ENCODE assay signal across 9 cellular contexts in the genomic region with DNA sequence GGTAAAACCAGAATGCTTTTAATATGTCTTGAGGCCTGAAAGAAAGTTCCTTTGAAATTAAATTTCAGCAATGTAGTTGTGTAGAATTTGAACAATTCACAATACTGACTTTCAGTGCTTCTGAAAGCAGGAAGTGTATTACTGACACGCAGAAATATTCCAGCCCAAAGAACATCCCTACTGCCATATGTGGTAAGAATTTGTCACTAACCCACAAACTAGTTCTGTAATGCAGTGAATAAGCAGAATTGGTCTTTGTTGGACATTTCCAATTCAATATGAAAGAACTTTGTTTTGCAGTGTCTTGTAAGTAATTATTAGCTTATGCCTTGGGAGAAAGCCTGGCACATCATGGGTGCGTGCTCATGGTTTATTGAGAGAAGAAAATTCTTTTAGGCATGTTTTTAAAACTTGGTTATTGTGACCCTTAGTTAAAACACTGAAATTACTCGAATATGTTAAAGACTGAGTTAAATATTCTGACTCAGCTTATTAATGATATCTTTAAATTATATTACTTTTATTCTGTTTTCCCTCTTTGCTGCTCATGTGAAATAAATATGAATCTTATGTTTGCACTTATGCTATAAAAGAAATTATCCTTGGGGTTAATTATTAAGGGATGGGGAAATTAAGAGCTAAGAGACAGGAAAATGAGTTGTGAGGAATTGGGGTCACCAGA. TPM values are rescaled to one million over a fixed set of nuclear protein-coding genes. Genes with fewer than 3 reads are reported as not detected.
A peak's percentile ranks its signal among the peaks of the same experiment; 100 is the strongest.
DNase-seq lines count a peak whose midpoint lies in the region; ATAC-seq and TF ChIP-seq lines count a peak whose summit lies in the region.
"Had no signal": no experiment of that assay in that cellular context is flagged by ENCODE, and none has a peak within 500 bp of the region (broad histone marks: within the 10 kb centered on the region; RNA-seq: fewer than 3 reads in every experiment).

No MANE protein-coding gene starts in this region.

- DNase-seq in activated naive CD8-positive, alpha-beta T cell treated with anti-CD3 and anti-CD28 coated beads, Interleukin-2, amount 50 U/mL, for 24 hours: no peak
- DNase-seq in activated naive CD8-positive, alpha-beta T cell treated with anti-CD3 and anti-CD28 coated beads for 36 hours: no peak
- DNase-seq in RWPE2 (ENCODE audit: low spot score) (no peak), globus pallidus (ENCODE audit: low spot score) (peak; percentile 78), suprapubic skin (ENCODE audit: low spot score in 2 of 2) (no peak), T-cell (no peak)

- H3K4me3 Mint-ChIP-seq in activated naive CD8-positive, alpha-beta T cell treated with anti-CD3 and anti-CD28 coated beads, Interleukin-2, amount 50 U/mL, for 24 hours: no peak overlapping the region
- H3K4me3 Mint-ChIP-seq in activated naive CD8-positive, alpha-beta T cell treated with anti-CD3 and anti-CD28 coated beads for 36 hours: no peak overlapping the region
- no peak overlapping the region for H3K4me3 Mint-ChIP-seq in T-cell

- H3K9me3 Mint-ChIP-seq in activated naive CD8-positive, alpha-beta T cell treated with anti-CD3 and anti-CD28 coated beads, Interleukin-2, amount 50 U/mL, for 24 hours: no peaks in the 10 kb centered on the region
- no peaks in the 10 kb centered on the region for H3K9me3 Mint-ChIP-seq in activated naive CD8-positive, alpha-beta T cell treated with anti-CD3 and anti-CD28 coated beads for 36 hours
- no peaks in the 10 kb centered on the region for H3K9me3 Mint-ChIP-seq in T-cell

- no peak for TF ChIP-seq POLR2A in suprapubic skin (IDR thresholded peaks at IDR 0.05)

- POLR2A ChIA-PET in T-cell (lab: Charles Lee): interaction anchor here in 1 of 2 donors (0.8 kb wide), 1 partner anchor 22 kb away, joined by 3 read pairs; no protein-coding TSS in a partner anchor

- no peaks in the 10 kb centered on the region for H3K9me3 ChIP-seq in RWPE2 (ENCODE audit: severe bottlenecking)
- H3K9me3 ChIP-seq in suprapubic skin: no peaks in the 10 kb centered on the region

- H3K27ac Mint-ChIP-seq in activated naive CD8-positive, alpha-beta T cell treated with anti-CD3 and anti-CD28 coated beads, Interleukin-2, amount 50 U/mL, for 24 hours: no peak overlapping the region
- H3K27ac Mint-ChIP-seq in activated naive CD8-positive, alpha-beta T cell treated with anti-CD3 and anti-CD28 coated beads for 36 hours: no peak overlapping the region
- H3K27ac Mint-ChIP-seq in T-cell: no peak overlapping the region

- H3K4me3 ChIP-seq in RWPE2 (ENCODE audit: severe bottlenecking): no peak overlapping the region
- H3K4me3 ChIP-seq in suprapubic skin: no peak overlapping the region

- TF ChIP-seq EP300 in suprapubic skin (IDR thresholded peaks at IDR 0.05): no peak

- 60% methylated on average over 3 of the region's 3 CpGs for WGBS in suprapubic skin

- H3K4me1 ChIP-seq in RWPE2 (ENCODE audit: insufficient read depth, poor library complexity, severe bottlenecking) (peaks cover 24% of the 10 kb centered on the region), suprapubic skin (peaks cover 31% of the 10 kb centered on the region)

- H3K27ac ChIP-seq in RWPE2 (ENCODE audit: poor library complexity, severe bottlenecking) (peak overlapping the region; percentile 10), suprapubic skin (peak overlapping the region; percentile 29)
- H3K27ac ChIP-seq: foreskin keratinocyte had no signal

- no peaks in the 10 kb centered on the region for H3K27me3 ChIP-seq in RWPE2 (ENCODE audit: insufficient read depth, poor library complexity, severe bottlenecking)
- no peaks in the 10 kb centered on the region for H3K27me3 ChIP-seq in suprapubic skin
- H3K27me3 ChIP-seq: foreskin keratinocyte had no signal

- no peak for TF ChIP-seq CTCF in RWPE2 (IDR thresholded peaks at IDR 0.05; ENCODE audit: poor library complexity, severe bottlenecking)
- no peak for TF ChIP-seq CTCF in suprapubic skin (IDR thresholded peaks at IDR 0.05)

- peak; percentile 46 for ATAC-seq in activated naive CD8-positive, alpha-beta T cell treated with anti-CD3 and anti-CD28 coated beads, Interleukin-2, amount 50 U/mL, for 24 hours
- ATAC-seq in RWPE2 (ENCODE audit: low read depth): no peak
- ATAC-seq in T-cell (replicated peaks in 1 of 4): no peak
- ATAC-seq in GM21619 (IDR thresholded peaks at IDR 0.05; ENCODE audit: unreplicated experiment): no peak
- no peak for ATAC-seq in HG03469 (IDR thresholded peaks at IDR 0.05; ENCODE audit: unreplicated experiment)
- ATAC-seq: foreskin keratinocyte had no signal

- H3K36me3 ChIP-seq in RWPE2 (ENCODE audit: low read depth): peaks cover 80% of the 10 kb centered on the region
- peaks cover 32% of the 10 kb centered on the region for H3K36me3 ChIP-seq in suprapubic skin

- H3K27me3 Mint-ChIP-seq in activated naive CD8-positive, alpha-beta T cell treated with anti-CD3 and anti-CD28 coated beads, Interleukin-2, amount 50 U/mL, for 24 hours: no peaks in the 10 kb centered on the region
- no peaks in the 10 kb centered on the region for H3K27me3 Mint-ChIP-seq in activated naive CD8-positive, alpha-beta T cell treated with anti-CD3 and anti-CD28 coated beads for 36 hours
- no peaks in the 10 kb centered on the region for H3K27me3 Mint-ChIP-seq in T-cell

- peaks cover 8% of the 10 kb centered on the region for H3K4me1 Mint-ChIP-seq in activated naive CD8-positive, alpha-beta T cell treated with anti-CD3 and anti-CD28 coated beads, Interleukin-2, amount 50 U/mL, for 24 hours
- H3K4me1 Mint-ChIP-seq in activated naive CD8-positive, alpha-beta T cell treated with anti-CD3 and anti-CD28 coated beads for 36 hours: peaks cover 12% of the 10 kb centered on the region
- H3K4me1 Mint-ChIP-seq in T-cell: peaks cover 0 to 9% (median 6%) of the 10 kb centered on the region in 3 donors

- no peaks in the 10 kb centered on the region for H3K36me3 Mint-ChIP-seq in activated naive CD8-positive, alpha-beta T cell treated with anti-CD3 and anti-CD28 coated beads, Interleukin-2, amount 50 U/mL, for 24 hours (ENCODE audit: low read depth)
- no peaks in the 10 kb centered on the region for H3K36me3 Mint-ChIP-seq in activated naive CD8-positive, alpha-beta T cell treated with anti-CD3 and anti-CD28 coated beads for 36 hours
- H3K36me3 Mint-ChIP-seq in T-cell: peaks cover 24% of the 10 kb centered on the region

- CTCF ChIA-PET in T-cell (lab: Charles Lee): interaction anchor here (0.5 to 0.7 kb wide), 3 partner anchors 25 to 138 kb away, joined by 3 to 5 read pairs (median 3); no protein-coding TSS in a partner anchor

RNA-seq across cellular contexts. Expression of gene PTPN12, which starts 33.4 kb away (rescaled TPM):
- total RNA-seq in activated naive CD8-positive, alpha-beta T cell treated with anti-CD3 and anti-CD28 coated beads for 36 hours: 10 to 100 TPM in 1 of 2 experiments, 1 to 10 TPM in 1; 9.8 to 10.9 TPM
- total RNA-seq in suprapubic skin (100 to 1,000 TPM in 2 of 4 donors, 10 to 100 TPM in 2; 64.6 to 130 (median 95.5) TPM), T-cell (10 to 100 TPM; 20.0 to 25.0 (median 21.4) TPM)
